In the genomic region with DNA sequence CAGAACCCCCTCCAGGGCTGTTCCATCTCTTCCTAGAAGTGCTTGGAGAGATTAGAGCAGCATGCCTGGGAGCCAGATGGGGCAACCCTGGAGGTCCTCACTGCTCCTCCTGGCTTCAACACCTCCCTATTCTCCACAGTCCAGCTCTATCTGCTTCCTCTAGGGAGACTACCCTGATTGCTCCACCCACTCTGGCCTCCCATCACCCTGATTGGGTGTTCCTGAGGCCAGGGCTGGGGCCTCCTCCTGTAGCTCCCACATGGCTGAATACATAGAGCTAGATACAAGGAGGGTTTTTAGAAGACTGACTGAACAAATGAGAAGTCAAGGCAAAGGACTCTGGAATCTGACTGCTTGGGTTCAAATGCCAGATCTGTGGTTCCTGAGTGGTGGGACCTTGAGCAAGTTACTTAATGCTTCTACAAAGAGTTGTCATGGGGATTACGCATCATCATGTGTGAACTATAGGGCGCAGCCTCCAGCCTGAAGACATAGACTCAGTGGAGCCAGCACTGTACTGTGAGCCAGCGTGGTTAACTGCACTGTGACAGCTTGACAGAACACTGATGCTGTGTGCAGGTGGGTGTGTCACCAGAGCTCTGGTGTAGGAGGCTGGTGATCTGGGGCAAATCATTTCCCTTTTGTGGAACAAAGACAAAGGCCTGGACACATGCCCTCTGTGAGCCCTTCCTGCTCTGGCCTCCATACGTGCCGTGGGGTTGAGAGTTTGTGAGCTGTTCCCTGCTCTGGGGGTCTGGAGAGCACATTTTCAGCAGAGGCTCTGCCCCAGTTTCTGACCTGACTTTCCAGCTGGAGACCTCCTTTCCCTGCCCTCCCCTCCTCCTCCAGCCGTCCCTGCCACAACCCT, we compare ENCODE assay signal across 13 cellular contexts.
A peak's percentile ranks its signal among the peaks of the same experiment; 100 is the strongest.
DNase-seq lines count a peak whose midpoint lies in the region; ATAC-seq and TF ChIP-seq lines count a peak whose summit lies in the region.
"Had no signal": no experiment of that assay in that cellular context is flagged by ENCODE, and none has a peak within 500 bp of the region (broad histone marks: within the 10 kb centered on the region; RNA-seq: fewer than 3 reads in every experiment).

No MANE protein-coding gene starts in this region.

- intact Hi-C loops in spleen (cut with DNase I; ENCODE audit: low total_unique reads) = no loop called here

- H3K27me3 ChIP-seq in SJCRH30 (no peaks in the 10 kb centered on the region), foreskin keratinocyte (no peaks in the 10 kb centered on the region), spleen (replicated peaks in 1 of 7) (peaks cover 0 to 7% (median 0%) of the 10 kb centered on the region in 7 donors)
- H3K27me3 ChIP-seq: body of pancreas had no signal

- WGBS in spleen, 5 donors = 58 to 81% (median 72%) methylated on average over 6 of the region's 6 CpGs

- H3K4me3 ChIP-seq in SJCRH30 (no peak overlapping the region), spleen (no peak overlapping the region)
- H3K4me3 ChIP-seq: body of pancreas had no signal

- H3K36me3 ChIP-seq in SJCRH30 = peaks cover 12% of the 10 kb centered on the region
- no peaks in the 10 kb centered on the region for H3K36me3 ChIP-seq in spleen

- CTCF ChIA-PET in activated CD4-positive, alpha-beta T cell treated with anti-CD3 and anti-CD28 coated beads, Interleukin-2, amount 10 ng/mL, durations not matched to agents 7 days and 5 days (lab: Charles Lee) = interaction anchor here (0.6 kb wide), 1 partner anchor 22 kb away, joined by 3 read pairs; no protein-coding TSS in a partner anchor

- DNase-seq in activated CD4-positive, alpha-beta T cell treated with anti-CD3 and anti-CD28 coated beads, Interleukin-2, amount 10 ng/mL, durations not matched to agents 7 days and 5 days = peak; percentile 4
- DNase-seq in activated CD4-positive, alpha-beta T cell treated with anti-CD3 and anti-CD28 coated beads, Interleukin-2, amount 50 U/mL, for 1 hour = no peak
- DNase-seq in SJCRH30 (peak; percentile 18 to 34), foreskin keratinocyte (peak in 1 of 2 donors; percentile 4), spleen (peak; percentile 36)
- no peak for DNase-seq in activated CD4-positive, CD25-positive, alpha-beta regulatory T cell treated with anti-CD3 and anti-CD28 coated beads, Interleukin-2, amount 50 U/mL, for 72 hours
- DNase-seq: 8988T; activated T-cell treated with anti-CD3 and anti-CD28 coated beads, Interleukin-2, amount 50 U/mL, for 72 hours; NCI-H748 treated with DMSO at 0.1 percent for 48 hours had no signal

- TF ChIP-seq POLR2A in spleen (IDR thresholded peaks at IDR 0.05) = no peak

- H3K9me3 Mint-ChIP-seq in activated CD4-positive, alpha-beta T cell treated with anti-CD3 and anti-CD28 coated beads, Interleukin-2, amount 10 ng/mL, durations not matched to agents 7 days and 5 days = peaks cover 2% of the 10 kb centered on the region
- H3K9me3 Mint-ChIP-seq: activated T-cell treated with anti-CD3 and anti-CD28 coated beads, Interleukin-2, amount 50 U/mL, for 72 hours had no signal

- POLR2A ChIA-PET in activated CD4-positive, alpha-beta T cell treated with anti-CD3 and anti-CD28 coated beads, Interleukin-2, amount 10 ng/mL, durations not matched to agents 7 days and 5 days (lab: Charles Lee) = no interaction called here

- H3K36me3 Mint-ChIP-seq in activated CD4-positive, alpha-beta T cell treated with anti-CD3 and anti-CD28 coated beads, Interleukin-2, amount 10 ng/mL, durations not matched to agents 7 days and 5 days (ENCODE audit: low read depth) = no peaks in the 10 kb centered on the region

- H3K4me1 ChIP-seq in SJCRH30 (peaks cover 9% of the 10 kb centered on the region), foreskin keratinocyte (no peaks in the 10 kb centered on the region), spleen (no peaks in the 10 kb centered on the region)
- H3K4me1 ChIP-seq: body of pancreas had no signal

- no peak overlapping the region for H3K4me3 Mint-ChIP-seq in activated CD4-positive, alpha-beta T cell treated with anti-CD3 and anti-CD28 coated beads, Interleukin-2, amount 10 ng/mL, durations not matched to agents 7 days and 5 days
- H3K4me3 Mint-ChIP-seq: activated T-cell treated with anti-CD3 and anti-CD28 coated beads, Interleukin-2, amount 50 U/mL, for 72 hours had no signal

- H3K4me1 Mint-ChIP-seq in activated CD4-positive, alpha-beta T cell treated with anti-CD3 and anti-CD28 coated beads, Interleukin-2, amount 10 ng/mL, durations not matched to agents 7 days and 5 days = no peaks in the 10 kb centered on the region

- ATAC-seq in foreskin keratinocyte = peak; percentile 26
- no peak for ATAC-seq in GM21526 (IDR thresholded peaks at IDR 0.05; ENCODE audit: low FRiP score, unreplicated experiment)
- no peak for ATAC-seq in activated CD4-positive, CD25-positive, alpha-beta regulatory T cell treated with anti-CD3 and anti-CD28 coated beads, Interleukin-2, amount 50 U/mL, for 24 hours
- ATAC-seq: body of pancreas had no signal

- H3K27ac ChIP-seq in SJCRH30 = no peak overlapping the region
- no peak overlapping the region for H3K27ac ChIP-seq in foreskin keratinocyte
- H3K27ac ChIP-seq in spleen = no peak overlapping the region
- H3K27ac ChIP-seq: body of pancreas, epithelial cell of prostate had no signal

- no peak overlapping the region for H3K27ac Mint-ChIP-seq in activated CD4-positive, alpha-beta T cell treated with anti-CD3 and anti-CD28 coated beads, Interleukin-2, amount 10 ng/mL, durations not matched to agents 7 days and 5 days
- H3K27ac Mint-ChIP-seq: activated T-cell treated with anti-CD3 and anti-CD28 coated beads, Interleukin-2, amount 50 U/mL, for 72 hours had no signal

- H3K9me3 ChIP-seq in SJCRH30 (replicated peaks) (no peaks in the 10 kb centered on the region; the same call in 1 of the 2 replicates), spleen (peaks cover 0 to 19% (median 7%) of the 10 kb centered on the region in 8 donors)
- H3K9me3 ChIP-seq: body of pancreas had no signal

- no peaks in the 10 kb centered on the region for H3K27me3 Mint-ChIP-seq in activated CD4-positive, alpha-beta T cell treated with anti-CD3 and anti-CD28 coated beads, Interleukin-2, amount 10 ng/mL, durations not matched to agents 7 days and 5 days

- TF ChIP-seq CTCF in foreskin keratinocyte (conservative IDR thresholded peaks at IDR 0.05) (no peak), spleen (IDR thresholded peaks at IDR 0.05 in 8 of 11, conservative IDR thresholded peaks at IDR 0.05 in 3 of 11) (no peak)

Comparison
In these comparisons a context has a peak if more than half of its experiments do, and no peak if none do; other contexts are left out.
1. DNase-seq: peak in activated CD4-positive, alpha-beta T cell treated with anti-CD3 and anti-CD28 coated beads, Interleukin-2, amount 10 ng/mL, durations not matched to agents 7 days and 5 days (single experiment), SJCRH30 (2 of 2) and spleen (single experiment); none in activated CD4-positive, alpha-beta T cell treated with anti-CD3 and anti-CD28 coated beads, Interleukin-2, amount 50 U/mL, for 1 hour (single experiment) and activated CD4-positive, CD25-positive, alpha-beta regulatory T cell treated with anti-CD3 and anti-CD28 coated beads, Interleukin-2, amount 50 U/mL, for 72 hours (single experiment).